1 cellular context compared by ENCODE assay signal in the genomic region with DNA sequence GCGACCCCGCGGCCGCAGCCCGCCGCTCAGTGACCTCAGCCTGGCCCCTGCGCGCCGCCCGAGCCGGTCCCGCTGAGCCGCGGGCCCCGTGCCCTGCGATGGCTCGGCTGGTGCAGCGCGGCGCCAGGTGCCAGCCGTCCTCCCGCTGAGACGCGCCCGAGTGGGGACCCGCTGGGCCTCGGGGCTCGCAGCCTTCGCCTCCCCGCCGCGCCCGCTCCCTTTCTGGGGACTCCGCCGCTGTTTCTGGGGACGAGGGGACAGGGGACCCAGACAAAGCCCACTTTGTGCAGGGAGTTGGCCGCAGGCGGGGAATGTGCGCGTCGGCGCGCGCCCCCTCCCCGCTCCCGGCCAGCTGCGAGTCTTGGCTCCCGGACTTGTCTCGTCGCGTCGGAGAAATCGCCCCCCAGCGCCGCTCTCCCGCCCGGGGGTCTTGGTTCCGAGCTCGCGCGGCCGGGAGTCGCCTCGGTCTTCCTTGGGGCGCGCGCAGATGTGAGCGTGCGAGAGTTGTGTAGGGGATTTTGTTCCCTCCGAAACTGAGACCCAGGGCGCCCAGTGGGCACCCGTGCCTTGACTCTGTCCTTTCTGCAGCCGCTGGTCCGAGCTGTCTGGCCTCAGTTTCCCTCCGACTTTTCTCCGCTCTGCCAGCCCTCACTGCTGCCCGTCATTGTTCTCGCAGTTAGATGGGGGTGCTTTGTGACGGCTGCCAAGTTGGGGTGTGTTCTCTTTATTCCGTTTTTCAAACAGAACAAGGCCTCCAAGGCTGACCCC.
TF ChIP-seq lines count a peak whose summit lies in the region.

No MANE protein-coding gene starts in this region.

TF ChIP-seq in HEK293, 187 proteins besides CTCF, POLR2A, EP300 and RAD21 (continued from another document):
- TF ChIP-seq, protein P1, sequence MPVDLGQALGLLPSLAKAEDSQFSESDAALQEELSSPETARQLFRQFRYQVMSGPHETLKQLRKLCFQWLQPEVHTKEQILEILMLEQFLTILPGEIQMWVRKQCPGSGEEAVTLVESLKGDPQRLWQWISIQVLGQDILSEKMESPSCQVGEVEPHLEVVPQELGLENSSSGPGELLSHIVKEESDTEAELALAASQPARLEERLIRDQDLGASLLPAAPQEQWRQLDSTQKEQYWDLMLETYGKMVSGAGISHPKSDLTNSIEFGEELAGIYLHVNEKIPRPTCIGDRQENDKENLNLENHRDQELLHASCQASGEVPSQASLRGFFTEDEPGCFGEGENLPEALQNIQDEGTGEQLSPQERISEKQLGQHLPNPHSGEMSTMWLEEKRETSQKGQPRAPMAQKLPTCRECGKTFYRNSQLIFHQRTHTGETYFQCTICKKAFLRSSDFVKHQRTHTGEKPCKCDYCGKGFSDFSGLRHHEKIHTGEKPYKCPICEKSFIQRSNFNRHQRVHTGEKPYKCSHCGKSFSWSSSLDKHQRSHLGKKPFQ (tag by site-specific recombination; IDR thresholded peaks at IDR 0.05) = no peak
- peak; percentile 66 for TF ChIP-seq ZIC2 (tag by site-specific recombination; IDR thresholded peaks at IDR 0.05)
- TF ChIP-seq, protein P2, sequence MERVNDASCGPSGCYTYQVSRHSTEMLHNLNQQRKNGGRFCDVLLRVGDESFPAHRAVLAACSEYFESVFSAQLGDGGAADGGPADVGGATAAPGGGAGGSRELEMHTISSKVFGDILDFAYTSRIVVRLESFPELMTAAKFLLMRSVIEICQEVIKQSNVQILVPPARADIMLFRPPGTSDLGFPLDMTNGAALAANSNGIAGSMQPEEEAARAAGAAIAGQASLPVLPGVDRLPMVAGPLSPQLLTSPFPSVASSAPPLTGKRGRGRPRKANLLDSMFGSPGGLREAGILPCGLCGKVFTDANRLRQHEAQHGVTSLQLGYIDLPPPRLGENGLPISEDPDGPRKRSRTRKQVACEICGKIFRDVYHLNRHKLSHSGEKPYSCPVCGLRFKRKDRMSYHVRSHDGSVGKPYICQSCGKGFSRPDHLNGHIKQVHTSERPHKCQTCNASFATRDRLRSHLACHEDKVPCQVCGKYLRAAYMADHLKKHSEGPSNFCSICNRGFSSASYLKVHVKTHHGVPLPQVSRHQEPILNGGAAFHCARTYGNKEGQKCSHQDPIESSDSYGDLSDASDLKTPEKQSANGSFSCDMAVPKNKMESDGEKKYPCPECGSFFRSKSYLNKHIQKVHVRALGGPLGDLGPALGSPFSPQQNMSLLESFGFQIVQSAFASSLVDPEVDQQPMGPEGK (tag by site-specific recombination; IDR thresholded peaks at IDR 0.05) = 0 out of 2 replicates have a peak, but pooled peaks have one; percentile 36
